Comparison of ENCODE assay signal across 1 cellular context in the genomic region with DNA sequence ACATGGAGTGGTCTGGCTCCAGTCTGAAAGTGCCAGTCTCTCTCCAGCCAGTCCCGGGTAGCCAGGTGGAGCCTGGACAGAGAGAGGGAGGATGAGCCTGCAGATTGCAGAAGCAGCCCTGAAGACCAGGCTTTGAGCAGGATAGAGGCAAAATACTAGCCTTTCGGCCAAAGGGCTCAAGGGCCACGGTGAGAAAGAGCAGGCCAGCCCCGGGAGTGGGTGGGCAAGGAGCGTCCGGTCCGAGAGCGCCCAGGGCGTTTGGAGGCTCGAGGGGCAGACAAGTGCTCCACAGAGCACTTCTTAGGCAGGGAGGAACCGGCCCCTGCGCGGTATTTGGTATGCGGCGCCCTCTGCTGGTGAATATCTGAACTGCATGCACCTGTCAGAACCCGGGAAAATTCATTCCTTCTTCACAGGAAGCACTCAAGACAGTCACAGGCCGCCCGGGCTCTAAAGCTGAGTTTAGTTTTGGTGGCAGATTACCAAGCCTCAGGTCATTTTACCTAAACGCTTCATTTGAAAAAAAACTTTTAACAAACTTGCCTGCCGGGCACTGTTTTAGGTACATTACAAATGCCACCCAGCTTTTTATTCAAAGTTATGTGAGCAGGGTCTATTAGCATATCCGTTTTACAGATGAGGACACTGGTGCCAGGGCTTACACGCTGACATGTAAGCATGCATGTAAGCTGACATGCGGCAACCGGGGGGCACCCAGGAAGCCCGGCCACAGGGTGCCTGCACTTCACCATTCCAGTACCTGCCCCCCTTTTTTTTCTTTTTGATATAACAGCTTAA.
TF ChIP-seq lines count a peak whose summit lies in the region.

No MANE protein-coding gene starts in this region.

TF ChIP-seq in GM12878, 131 proteins besides CTCF, POLR2A, EP300 and RAD21 (continued from another document):
- TF ChIP-seq BCL3 (IDR thresholded peaks at IDR 0.05; ENCODE audit: borderline replicate concordance, insufficient read depth, low read depth, low read length, poor library complexity, severe bottlenecking) (no peak), SIX5 (IDR thresholded peaks at IDR 0.05; ENCODE audit: low read depth, low read length, severe bottlenecking) (no peak), PAX8 (IDR thresholded peaks at IDR 0.05) (no peak), SMC3 (IDR thresholded peaks at IDR 0.05; ENCODE audit: borderline replicate concordance, low read length) (peak; percentile 71; the same call in 1 of the 2 replicates), ZBED1 (IDR thresholded peaks at IDR 0.05; ENCODE audit: borderline replicate concordance) (no peak), MTA2 (IDR thresholded peaks at IDR 0.05; ENCODE audit: low read depth) (no peak), JUNB (IDR thresholded peaks at IDR 0.05) (no peak), NFXL1 (IDR thresholded peaks at IDR 0.05; ENCODE audit: borderline replicate concordance) (peak; percentile 95), ZNF274 (IDR thresholded peaks at IDR 0.05; ENCODE audit: insufficient read depth, insufficient read length) (no peak), NBN (IDR thresholded peaks at IDR 0.05) (no peak), NR2F1 (conservative IDR thresholded peaks at IDR 0.05) (no peak)
